1 cellular context compared by ENCODE assay signal in the genomic region with DNA sequence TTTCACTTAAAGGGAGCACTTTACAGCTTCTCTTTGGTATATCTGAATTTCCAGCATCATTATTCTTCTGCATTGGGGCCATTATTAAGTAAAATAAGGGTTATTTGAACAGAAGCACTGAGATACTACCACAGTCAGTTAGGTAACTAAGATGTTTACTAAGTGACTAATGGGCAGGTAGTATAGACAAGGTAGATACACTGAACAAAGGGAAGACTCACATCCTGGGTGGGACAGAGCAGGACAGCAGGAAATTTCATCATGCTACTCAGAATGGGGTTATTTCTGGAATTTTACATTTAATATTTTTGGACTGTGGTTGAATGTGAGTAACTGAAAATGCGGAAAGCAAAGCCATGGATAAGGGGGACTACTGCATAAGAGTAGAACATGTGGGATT.
TF ChIP-seq lines count a peak whose summit lies in the region.

No MANE protein-coding gene starts in this region.

TF ChIP-seq in WTC11, 78 proteins besides CTCF, POLR2A, EP300 and RAD21 (continued from another document):
- TF ChIP-seq, protein P1, sequence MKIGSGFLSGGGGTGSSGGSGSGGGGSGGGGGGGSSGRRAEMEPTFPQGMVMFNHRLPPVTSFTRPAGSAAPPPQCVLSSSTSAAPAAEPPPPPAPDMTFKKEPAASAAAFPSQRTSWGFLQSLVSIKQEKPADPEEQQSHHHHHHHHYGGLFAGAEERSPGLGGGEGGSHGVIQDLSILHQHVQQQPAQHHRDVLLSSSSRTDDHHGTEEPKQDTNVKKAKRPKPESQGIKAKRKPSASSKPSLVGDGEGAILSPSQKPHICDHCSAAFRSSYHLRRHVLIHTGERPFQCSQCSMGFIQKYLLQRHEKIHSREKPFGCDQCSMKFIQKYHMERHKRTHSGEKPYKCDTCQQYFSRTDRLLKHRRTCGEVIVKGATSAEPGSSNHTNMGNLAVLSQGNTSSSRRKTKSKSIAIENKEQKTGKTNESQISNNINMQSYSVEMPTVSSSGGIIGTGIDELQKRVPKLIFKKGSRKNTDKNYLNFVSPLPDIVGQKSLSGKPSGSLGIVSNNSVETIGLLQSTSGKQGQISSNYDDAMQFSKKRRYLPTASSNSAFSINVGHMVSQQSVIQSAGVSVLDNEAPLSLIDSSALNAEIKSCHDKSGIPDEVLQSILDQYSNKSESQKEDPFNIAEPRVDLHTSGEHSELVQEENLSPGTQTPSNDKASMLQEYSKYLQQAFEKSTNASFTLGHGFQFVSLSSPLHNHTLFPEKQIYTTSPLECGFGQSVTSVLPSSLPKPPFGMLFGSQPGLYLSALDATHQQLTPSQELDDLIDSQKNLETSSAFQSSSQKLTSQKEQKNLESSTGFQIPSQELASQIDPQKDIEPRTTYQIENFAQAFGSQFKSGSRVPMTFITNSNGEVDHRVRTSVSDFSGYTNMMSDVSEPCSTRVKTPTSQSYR (CRISPR knock-in tag; IDR thresholded peaks at IDR 0.05) = no peak
- TF ChIP-seq, protein P2, sequence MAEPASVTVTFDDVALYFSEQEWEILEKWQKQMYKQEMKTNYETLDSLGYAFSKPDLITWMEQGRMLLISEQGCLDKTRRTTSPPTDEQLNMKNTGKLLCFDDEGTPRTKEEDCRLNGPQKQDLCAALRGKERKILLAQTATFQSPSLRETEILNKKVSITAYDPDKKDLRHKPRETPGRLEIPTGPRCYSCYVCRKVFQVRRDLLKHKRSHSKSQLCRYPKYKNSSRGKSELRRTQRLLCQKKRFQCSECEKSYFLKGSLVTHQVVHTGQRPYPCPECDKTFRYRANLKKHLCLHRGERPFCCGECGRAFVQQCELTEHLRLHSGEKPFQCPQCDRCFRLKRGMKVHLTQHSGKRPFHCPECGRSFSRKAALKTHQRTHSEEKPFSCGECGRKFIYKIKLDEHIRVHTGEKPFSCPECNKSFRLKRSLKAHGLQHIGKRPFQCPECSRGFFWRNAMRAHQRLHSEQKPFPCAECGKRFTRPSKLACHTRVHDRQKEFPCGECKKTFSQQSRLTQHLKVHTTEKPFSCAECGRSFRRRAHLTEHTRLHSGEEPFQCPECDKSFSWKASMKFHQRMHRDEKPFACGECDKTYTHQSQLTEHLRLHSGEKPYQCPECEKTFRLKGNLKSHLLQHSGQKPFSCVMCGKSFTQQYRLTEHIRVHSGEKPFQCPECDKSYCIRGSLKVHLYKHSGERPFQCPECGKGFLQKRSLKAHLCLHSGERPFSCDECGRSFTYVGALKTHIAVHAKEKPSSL (CRISPR knock-in tag; conservative IDR thresholded peaks at IDR 0.05) = no peak
- TF ChIP-seq, protein P3, sequence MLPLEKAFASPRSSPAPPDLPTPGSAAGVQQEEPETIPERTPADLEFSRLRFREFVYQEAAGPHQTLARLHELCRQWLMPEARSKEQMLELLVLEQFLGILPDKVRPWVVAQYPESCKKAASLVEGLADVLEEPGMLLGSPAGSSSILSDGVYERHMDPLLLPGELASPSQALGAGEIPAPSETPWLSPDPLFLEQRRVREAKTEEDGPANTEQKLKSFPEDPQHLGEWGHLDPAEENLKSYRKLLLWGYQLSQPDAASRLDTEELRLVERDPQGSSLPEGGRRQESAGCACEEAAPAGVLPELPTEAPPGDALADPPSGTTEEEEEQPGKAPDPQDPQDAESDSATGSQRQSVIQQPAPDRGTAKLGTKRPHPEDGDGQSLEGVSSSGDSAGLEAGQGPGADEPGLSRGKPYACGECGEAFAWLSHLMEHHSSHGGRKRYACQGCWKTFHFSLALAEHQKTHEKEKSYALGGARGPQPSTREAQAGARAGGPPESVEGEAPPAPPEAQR (CRISPR knock-in tag; IDR thresholded peaks at IDR 0.05) = no peak
- TF ChIP-seq SOX15 (CRISPR knock-in tag; IDR thresholded peaks at IDR 0.05) (no peak), FOXK1 (CRISPR knock-in tag; IDR thresholded peaks at IDR 0.05) (no peak), ZNF263 (CRISPR knock-in tag; IDR thresholded peaks at IDR 0.05; ENCODE audit: low read depth) (no peak), ZNF121 (CRISPR knock-in tag; IDR thresholded peaks at IDR 0.05) (no peak), RELA (CRISPR knock-in tag; IDR thresholded peaks at IDR 0.05; ENCODE audit: borderline replicate concordance) (no peak), CREB1 (CRISPR knock-in tag; IDR thresholded peaks at IDR 0.05) (no peak), TCF7 (CRISPR knock-in tag; IDR thresholded peaks at IDR 0.05; ENCODE audit: low read depth) (no peak)
- TF ChIP-seq, protein P4, sequence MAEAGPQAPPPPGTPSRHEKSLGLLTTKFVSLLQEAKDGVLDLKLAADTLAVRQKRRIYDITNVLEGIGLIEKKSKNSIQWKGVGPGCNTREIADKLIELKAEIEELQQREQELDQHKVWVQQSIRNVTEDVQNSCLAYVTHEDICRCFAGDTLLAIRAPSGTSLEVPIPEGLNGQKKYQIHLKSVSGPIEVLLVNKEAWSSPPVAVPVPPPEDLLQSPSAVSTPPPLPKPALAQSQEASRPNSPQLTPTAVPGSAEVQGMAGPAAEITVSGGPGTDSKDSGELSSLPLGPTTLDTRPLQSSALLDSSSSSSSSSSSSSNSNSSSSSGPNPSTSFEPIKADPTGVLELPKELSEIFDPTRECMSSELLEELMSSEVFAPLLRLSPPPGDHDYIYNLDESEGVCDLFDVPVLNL (CRISPR knock-in tag; IDR thresholded peaks at IDR 0.05; ENCODE audit: borderline replicate concordance, low read depth) = no peak
